Comparison of ENCODE assay signal across 1 cellular context in the genomic region with DNA sequence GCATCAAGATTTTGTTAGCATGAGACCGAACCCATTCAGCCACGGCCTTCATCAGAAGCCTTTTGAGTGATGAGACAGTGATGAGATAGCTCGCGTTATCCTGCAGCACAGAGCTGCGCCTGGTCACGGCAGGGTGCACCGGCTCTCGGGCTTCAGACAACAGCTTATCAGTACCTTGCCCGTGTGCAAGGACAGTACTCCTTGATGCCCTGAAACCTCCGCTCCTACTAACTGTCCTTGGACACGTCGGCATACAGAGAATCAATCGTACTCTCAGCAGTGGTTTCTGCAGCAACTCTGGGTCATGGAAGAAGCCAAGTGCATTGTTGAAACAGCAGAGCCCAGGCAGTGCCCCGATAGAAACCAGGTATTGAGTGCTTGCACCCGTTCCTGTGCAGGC.
TF ChIP-seq lines count a peak whose summit lies in the region.

No MANE protein-coding gene starts in this region.

TF ChIP-seq in K562, 482 proteins besides CTCF, POLR2A, EP300 and RAD21 (continued from another document and continues in another):
- no peak for TF ChIP-seq GTF2A2 (tag; IDR thresholded peaks at IDR 0.05)
- TF ChIP-seq HMG20A (CRISPR knock-in tag; conservative IDR thresholded peaks at IDR 0.05): no peak
- TF ChIP-seq SIX5 (IDR thresholded peaks at IDR 0.05; ENCODE audit: borderline replicate concordance in 1 of 2, insufficient read depth in 1 of 2, low read depth in 1 of 2, low read length in 2 of 2): no peak
- TF ChIP-seq NONO (IDR thresholded peaks at IDR 0.05; ENCODE audit: low read depth in 2 of 2, low read length in 1 of 2): no peak
- no peak for TF ChIP-seq U2AF1 (optimal IDR thresholded peaks at IDR 0.05; ENCODE audit: low read depth, low read length)
- no peak for TF ChIP-seq ZNF175 (CRISPR knock-in tag; IDR thresholded peaks at IDR 0.05; ENCODE audit: low read depth)
- no peak for TF ChIP-seq CC2D1A (IDR thresholded peaks at IDR 0.05)
- TF ChIP-seq STAT5A (IDR thresholded peaks at IDR 0.05; ENCODE audit: borderline replicate concordance, low read length): peak; percentile 27; the same call in 1 of the 2 replicates
- peak; percentile 63 for TF ChIP-seq MEIS2 (IDR thresholded peaks at IDR 0.05; ENCODE audit: partially characterized antibody)
- 0 out of 2 replicates have a peak, but pooled peaks have one; percentile 21 for TF ChIP-seq MYC (IDR thresholded peaks at IDR 0.05; ENCODE audit: low read depth, low read length)
- TF ChIP-seq MYC (CRISPR knock-in tag; IDR thresholded peaks at IDR 0.05; ENCODE audit: borderline replicate concordance, low read depth): no peak
- TF ChIP-seq, protein P1, sequence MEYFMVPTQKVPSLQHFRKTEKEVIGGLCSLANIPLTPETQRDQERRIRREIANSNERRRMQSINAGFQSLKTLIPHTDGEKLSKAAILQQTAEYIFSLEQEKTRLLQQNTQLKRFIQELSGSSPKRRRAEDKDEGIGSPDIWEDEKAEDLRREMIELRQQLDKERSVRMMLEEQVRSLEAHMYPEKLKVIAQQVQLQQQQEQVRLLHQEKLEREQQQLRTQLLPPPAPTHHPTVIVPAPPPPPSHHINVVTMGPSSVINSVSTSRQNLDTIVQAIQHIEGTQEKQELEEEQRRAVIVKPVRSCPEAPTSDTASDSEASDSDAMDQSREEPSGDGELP (CRISPR knock-in tag; IDR thresholded peaks at IDR 0.05; ENCODE audit: borderline replicate concordance): no peak
- no peak for TF ChIP-seq NFRKB (IDR thresholded peaks at IDR 0.05; ENCODE audit: low read depth)
- TF ChIP-seq LCOR (CRISPR knock-in tag; IDR thresholded peaks at IDR 0.05): no peak
- no peak for TF ChIP-seq HNRNPK (IDR thresholded peaks at IDR 0.05; ENCODE audit: low read depth, low read length, poor library complexity, severe bottlenecking)
- TF ChIP-seq DNMT1 (IDR thresholded peaks at IDR 0.05): no peak
- TF ChIP-seq ZNF253 (CRISPR knock-in tag; conservative IDR thresholded peaks at IDR 0.05): no peak
- no peak for TF ChIP-seq ZNF699 (CRISPR knock-in tag; IDR thresholded peaks at IDR 0.05; ENCODE audit: insufficient replicate concordance)
- peak; percentile 66 for TF ChIP-seq TAL1 (IDR thresholded peaks at IDR 0.05)
- no peak for TF ChIP-seq KAT8 (IDR thresholded peaks at IDR 0.05; ENCODE audit: low read depth)
- peak in 1 of 2 experiments; percentile 76; a peak in 2 of 4 replicates for TF ChIP-seq RCOR1 (IDR thresholded peaks at IDR 0.05; ENCODE audit: borderline replicate concordance in 1 of 2, low read depth in 2 of 2, low read length in 2 of 2)
- TF ChIP-seq, protein P2, sequence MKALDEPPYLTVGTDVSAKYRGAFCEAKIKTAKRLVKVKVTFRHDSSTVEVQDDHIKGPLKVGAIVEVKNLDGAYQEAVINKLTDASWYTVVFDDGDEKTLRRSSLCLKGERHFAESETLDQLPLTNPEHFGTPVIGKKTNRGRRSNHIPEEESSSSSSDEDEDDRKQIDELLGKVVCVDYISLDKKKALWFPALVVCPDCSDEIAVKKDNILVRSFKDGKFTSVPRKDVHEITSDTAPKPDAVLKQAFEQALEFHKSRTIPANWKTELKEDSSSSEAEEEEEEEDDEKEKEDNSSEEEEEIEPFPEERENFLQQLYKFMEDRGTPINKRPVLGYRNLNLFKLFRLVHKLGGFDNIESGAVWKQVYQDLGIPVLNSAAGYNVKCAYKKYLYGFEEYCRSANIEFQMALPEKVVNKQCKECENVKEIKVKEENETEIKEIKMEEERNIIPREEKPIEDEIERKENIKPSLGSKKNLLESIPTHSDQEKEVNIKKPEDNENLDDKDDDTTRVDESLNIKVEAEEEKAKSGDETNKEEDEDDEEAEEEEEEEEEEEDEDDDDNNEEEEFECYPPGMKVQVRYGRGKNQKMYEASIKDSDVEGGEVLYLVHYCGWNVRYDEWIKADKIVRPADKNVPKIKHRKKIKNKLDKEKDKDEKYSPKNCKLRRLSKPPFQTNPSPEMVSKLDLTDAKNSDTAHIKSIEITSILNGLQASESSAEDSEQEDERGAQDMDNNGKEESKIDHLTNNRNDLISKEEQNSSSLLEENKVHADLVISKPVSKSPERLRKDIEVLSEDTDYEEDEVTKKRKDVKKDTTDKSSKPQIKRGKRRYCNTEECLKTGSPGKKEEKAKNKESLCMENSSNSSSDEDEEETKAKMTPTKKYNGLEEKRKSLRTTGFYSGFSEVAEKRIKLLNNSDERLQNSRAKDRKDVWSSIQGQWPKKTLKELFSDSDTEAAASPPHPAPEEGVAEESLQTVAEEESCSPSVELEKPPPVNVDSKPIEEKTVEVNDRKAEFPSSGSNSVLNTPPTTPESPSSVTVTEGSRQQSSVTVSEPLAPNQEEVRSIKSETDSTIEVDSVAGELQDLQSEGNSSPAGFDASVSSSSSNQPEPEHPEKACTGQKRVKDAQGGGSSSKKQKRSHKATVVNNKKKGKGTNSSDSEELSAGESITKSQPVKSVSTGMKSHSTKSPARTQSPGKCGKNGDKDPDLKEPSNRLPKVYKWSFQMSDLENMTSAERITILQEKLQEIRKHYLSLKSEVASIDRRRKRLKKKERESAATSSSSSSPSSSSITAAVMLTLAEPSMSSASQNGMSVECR (CRISPR knock-in tag; IDR thresholded peaks at IDR 0.05): no peak
- TF ChIP-seq CCAR2 (IDR thresholded peaks at IDR 0.05; ENCODE audit: low read depth, low read length): no peak
- TF ChIP-seq, protein P3, sequence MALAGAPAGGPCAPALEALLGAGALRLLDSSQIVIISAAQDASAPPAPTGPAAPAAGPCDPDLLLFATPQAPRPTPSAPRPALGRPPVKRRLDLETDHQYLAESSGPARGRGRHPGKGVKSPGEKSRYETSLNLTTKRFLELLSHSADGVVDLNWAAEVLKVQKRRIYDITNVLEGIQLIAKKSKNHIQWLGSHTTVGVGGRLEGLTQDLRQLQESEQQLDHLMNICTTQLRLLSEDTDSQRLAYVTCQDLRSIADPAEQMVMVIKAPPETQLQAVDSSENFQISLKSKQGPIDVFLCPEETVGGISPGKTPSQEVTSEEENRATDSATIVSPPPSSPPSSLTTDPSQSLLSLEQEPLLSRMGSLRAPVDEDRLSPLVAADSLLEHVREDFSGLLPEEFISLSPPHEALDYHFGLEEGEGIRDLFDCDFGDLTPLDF (CRISPR knock-in tag; IDR thresholded peaks at IDR 0.05): no peak
- TF ChIP-seq, protein P4, sequence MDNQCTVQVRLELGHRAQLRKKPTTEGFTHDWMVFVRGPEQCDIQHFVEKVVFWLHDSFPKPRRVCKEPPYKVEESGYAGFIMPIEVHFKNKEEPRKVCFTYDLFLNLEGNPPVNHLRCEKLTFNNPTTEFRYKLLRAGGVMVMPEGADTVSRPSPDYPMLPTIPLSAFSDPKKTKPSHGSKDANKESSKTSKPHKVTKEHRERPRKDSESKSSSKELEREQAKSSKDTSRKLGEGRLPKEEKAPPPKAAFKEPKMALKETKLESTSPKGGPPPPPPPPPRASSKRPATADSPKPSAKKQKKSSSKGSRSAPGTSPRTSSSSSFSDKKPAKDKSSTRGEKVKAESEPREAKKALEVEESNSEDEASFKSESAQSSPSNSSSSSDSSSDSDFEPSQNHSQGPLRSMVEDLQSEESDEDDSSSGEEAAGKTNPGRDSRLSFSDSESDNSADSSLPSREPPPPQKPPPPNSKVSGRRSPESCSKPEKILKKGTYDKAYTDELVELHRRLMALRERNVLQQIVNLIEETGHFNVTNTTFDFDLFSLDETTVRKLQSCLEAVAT (IDR thresholded peaks at IDR 0.05): no peak
- no peak for TF ChIP-seq HNRNPLL (IDR thresholded peaks at IDR 0.05; ENCODE audit: low read depth, low read length, poor library complexity, severe bottlenecking)
- no peak for TF ChIP-seq TAF9B (IDR thresholded peaks at IDR 0.05; ENCODE audit: partially characterized antibody)
- peak in 1 of 2 experiments; percentile 27; a peak in 2 of 4 replicates for TF ChIP-seq NRF1 (conservative IDR thresholded peaks at IDR 0.05 in 1 of 2, IDR thresholded peaks at IDR 0.05 in 1 of 2)
- no peak for TF ChIP-seq MCM3 (IDR thresholded peaks at IDR 0.05)
- TF ChIP-seq, protein P5, sequence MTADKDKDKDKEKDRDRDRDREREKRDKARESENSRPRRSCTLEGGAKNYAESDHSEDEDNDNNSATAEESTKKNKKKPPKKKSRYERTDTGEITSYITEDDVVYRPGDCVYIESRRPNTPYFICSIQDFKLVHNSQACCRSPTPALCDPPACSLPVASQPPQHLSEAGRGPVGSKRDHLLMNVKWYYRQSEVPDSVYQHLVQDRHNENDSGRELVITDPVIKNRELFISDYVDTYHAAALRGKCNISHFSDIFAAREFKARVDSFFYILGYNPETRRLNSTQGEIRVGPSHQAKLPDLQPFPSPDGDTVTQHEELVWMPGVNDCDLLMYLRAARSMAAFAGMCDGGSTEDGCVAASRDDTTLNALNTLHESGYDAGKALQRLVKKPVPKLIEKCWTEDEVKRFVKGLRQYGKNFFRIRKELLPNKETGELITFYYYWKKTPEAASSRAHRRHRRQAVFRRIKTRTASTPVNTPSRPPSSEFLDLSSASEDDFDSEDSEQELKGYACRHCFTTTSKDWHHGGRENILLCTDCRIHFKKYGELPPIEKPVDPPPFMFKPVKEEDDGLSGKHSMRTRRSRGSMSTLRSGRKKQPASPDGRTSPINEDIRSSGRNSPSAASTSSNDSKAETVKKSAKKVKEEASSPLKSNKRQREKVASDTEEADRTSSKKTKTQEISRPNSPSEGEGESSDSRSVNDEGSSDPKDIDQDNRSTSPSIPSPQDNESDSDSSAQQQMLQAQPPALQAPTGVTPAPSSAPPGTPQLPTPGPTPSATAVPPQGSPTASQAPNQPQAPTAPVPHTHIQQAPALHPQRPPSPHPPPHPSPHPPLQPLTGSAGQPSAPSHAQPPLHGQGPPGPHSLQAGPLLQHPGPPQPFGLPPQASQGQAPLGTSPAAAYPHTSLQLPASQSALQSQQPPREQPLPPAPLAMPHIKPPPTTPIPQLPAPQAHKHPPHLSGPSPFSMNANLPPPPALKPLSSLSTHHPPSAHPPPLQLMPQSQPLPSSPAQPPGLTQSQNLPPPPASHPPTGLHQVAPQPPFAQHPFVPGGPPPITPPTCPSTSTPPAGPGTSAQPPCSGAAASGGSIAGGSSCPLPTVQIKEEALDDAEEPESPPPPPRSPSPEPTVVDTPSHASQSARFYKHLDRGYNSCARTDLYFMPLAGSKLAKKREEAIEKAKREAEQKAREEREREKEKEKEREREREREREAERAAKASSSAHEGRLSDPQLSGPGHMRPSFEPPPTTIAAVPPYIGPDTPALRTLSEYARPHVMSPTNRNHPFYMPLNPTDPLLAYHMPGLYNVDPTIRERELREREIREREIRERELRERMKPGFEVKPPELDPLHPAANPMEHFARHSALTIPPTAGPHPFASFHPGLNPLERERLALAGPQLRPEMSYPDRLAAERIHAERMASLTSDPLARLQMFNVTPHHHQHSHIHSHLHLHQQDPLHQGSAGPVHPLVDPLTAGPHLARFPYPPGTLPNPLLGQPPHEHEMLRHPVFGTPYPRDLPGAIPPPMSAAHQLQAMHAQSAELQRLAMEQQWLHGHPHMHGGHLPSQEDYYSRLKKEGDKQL (CRISPR knock-in tag; IDR thresholded peaks at IDR 0.05; ENCODE audit: borderline replicate concordance): no peak
- TF ChIP-seq CBFA2T2 (conservative IDR thresholded peaks at IDR 0.05): peak; percentile 65
- TF ChIP-seq KLF1 (tag; IDR thresholded peaks at IDR 0.05): no peak
- TF ChIP-seq ZKSCAN3 (CRISPR knock-in tag; IDR thresholded peaks at IDR 0.05): no peak
- no peak for TF ChIP-seq ZFX (CRISPR knock-in tag; IDR thresholded peaks at IDR 0.05)
- TF ChIP-seq ERF (CRISPR knock-in tag; IDR thresholded peaks at IDR 0.05): no peak
- no peak for TF ChIP-seq KHSRP (IDR thresholded peaks at IDR 0.05)
- no peak for TF ChIP-seq SRSF9 (IDR thresholded peaks at IDR 0.05; ENCODE audit: borderline replicate concordance, low read depth, low read length)
- no peak for TF ChIP-seq HIVEP1 (CRISPR knock-in tag; IDR thresholded peaks at IDR 0.05)
- TF ChIP-seq DACH1 (IDR thresholded peaks at IDR 0.05; ENCODE audit: partially characterized antibody): no peak
- TF ChIP-seq CAMTA2 (CRISPR knock-in tag; conservative IDR thresholded peaks at IDR 0.05): no peak
- TF ChIP-seq CBFA2T3 (IDR thresholded peaks at IDR 0.05): peak; percentile 83
- peak; percentile 77 for TF ChIP-seq ARID1B (IDR thresholded peaks at IDR 0.05)
- TF ChIP-seq MAFG (tag; conservative IDR thresholded peaks at IDR 0.05): no peak
- TF ChIP-seq, protein P6, sequence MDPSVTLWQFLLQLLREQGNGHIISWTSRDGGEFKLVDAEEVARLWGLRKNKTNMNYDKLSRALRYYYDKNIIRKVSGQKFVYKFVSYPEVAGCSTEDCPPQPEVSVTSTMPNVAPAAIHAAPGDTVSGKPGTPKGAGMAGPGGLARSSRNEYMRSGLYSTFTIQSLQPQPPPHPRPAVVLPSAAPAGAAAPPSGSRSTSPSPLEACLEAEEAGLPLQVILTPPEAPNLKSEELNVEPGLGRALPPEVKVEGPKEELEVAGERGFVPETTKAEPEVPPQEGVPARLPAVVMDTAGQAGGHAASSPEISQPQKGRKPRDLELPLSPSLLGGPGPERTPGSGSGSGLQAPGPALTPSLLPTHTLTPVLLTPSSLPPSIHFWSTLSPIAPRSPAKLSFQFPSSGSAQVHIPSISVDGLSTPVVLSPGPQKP (CRISPR knock-in tag; IDR thresholded peaks at IDR 0.05): no peak
- TF ChIP-seq, protein P7, sequence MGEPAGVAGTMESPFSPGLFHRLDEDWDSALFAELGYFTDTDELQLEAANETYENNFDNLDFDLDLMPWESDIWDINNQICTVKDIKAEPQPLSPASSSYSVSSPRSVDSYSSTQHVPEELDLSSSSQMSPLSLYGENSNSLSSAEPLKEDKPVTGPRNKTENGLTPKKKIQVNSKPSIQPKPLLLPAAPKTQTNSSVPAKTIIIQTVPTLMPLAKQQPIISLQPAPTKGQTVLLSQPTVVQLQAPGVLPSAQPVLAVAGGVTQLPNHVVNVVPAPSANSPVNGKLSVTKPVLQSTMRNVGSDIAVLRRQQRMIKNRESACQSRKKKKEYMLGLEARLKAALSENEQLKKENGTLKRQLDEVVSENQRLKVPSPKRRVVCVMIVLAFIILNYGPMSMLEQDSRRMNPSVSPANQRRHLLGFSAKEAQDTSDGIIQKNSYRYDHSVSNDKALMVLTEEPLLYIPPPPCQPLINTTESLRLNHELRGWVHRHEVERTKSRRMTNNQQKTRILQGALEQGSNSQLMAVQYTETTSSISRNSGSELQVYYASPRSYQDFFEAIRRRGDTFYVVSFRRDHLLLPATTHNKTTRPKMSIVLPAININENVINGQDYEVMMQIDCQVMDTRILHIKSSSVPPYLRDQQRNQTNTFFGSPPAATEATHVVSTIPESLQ (CRISPR knock-in tag; IDR thresholded peaks at IDR 0.05): no peak
- no peak for TF ChIP-seq ZNF644 (tag; IDR thresholded peaks at IDR 0.05; ENCODE audit: low read depth)
- TF ChIP-seq KDM1A (IDR thresholded peaks at IDR 0.05): 0 out of 4 replicates have a peak, but pooled peaks of 1 of the 2 experiments have one; percentile 30
- no peak for TF ChIP-seq SAFB (IDR thresholded peaks at IDR 0.05; ENCODE audit: borderline replicate concordance, low read depth, low read length)
- TF ChIP-seq TGIF2 (CRISPR knock-in tag; IDR thresholded peaks at IDR 0.05): no peak
